Comparison of ENCODE assay signal across 13 cellular contexts in the genomic region with DNA sequence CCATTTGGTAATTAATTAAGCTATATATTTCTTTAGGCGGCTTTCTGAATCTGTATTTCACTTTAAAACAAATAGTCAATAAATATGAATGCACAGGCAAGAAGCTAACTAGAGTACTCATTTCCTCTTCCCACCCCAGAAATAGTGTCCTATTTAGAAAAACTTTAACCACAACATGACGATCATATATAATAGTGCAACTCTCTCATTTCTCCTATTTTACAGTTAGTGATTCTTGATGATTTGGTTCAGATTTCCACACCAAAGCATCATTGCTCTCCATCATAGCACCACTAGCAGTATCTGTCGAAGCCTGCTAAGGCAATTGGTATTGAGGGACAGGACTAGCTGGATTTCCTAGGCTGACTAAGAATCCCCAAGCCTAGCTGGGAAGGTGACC.
DNase-seq lines count a peak whose midpoint lies in the region; ATAC-seq lines count a peak whose summit lies in the region.
"Had no signal": no experiment of that assay in that cellular context is flagged by ENCODE, and none has a peak within 500 bp of the region (broad histone marks: within the 10 kb centered on the region; RNA-seq: fewer than 3 reads in every experiment).

No MANE protein-coding gene starts in this region.

- ATAC-seq in GM18909 (IDR thresholded peaks at IDR 0.05; ENCODE audit: poor library complexity, unreplicated experiment) (peak; percentile 97), GM21737 (IDR thresholded peaks at IDR 0.05; ENCODE audit: unreplicated experiment) (peak; percentile 93), HG03139 (IDR thresholded peaks at IDR 0.05; ENCODE audit: unreplicated experiment) (peak; percentile 90), memory B cell (ENCODE audit: low read depth) (peak; percentile 85), T-helper 17 cell (no peak)

- H3K36me3 Mint-ChIP-seq in memory B cell: no peaks in the 10 kb centered on the region
- no peaks in the 10 kb centered on the region for H3K36me3 Mint-ChIP-seq in T-helper 17 cell (ENCODE audit: low read depth)

- H3K4me1 Mint-ChIP-seq in memory B cell (peaks cover 10% of the 10 kb centered on the region), T-helper 17 cell (no peaks in the 10 kb centered on the region)

- DNase-seq in memory B cell (ENCODE audit: low spot score in 2 of 2): no peak
- DNase-seq in hepatic stellate cell (ENCODE audit: low spot score): no peak
- no peak for DNase-seq in T-helper 17 cell
- DNase-seq in NCI-H146 (lab: John Stamatoyannopoulos, UW): no peak
- no peak for DNase-seq in stimulated activated naive CD4-positive, alpha-beta T cell treated with Interleukin-2 at 50 U/mL for 16 hours (lab: John Stamatoyannopoulos, UW)
- DNase-seq: activated CD8-positive, alpha-beta memory T cell treated with anti-CD3 and anti-CD28 coated beads, Interleukin-2, amount 50 U/mL, for 48 hours; effector CD8-positive, alpha-beta T cell; head of caudate nucleus; NCI-H1436 treated with DMSO at 0.1 percent for 48 hours; stimulated activated CD4-positive, alpha-beta T cell treated with anti-CD3 and anti-CD28 coated beads, Interleukin-4, amount 100 ng/mL, for 24 hours had no signal

- H3K27me3 Mint-ChIP-seq in memory B cell (no peaks in the 10 kb centered on the region), T-helper 17 cell (no peaks in the 10 kb centered on the region)

- H3K9me3 Mint-ChIP-seq in memory B cell: peaks cover 2% of the 10 kb centered on the region

- H3K4me3 Mint-ChIP-seq in memory B cell: no peak overlapping the region
- no peak overlapping the region for H3K4me3 Mint-ChIP-seq in T-helper 17 cell

- H3K9me3 ChIP-seq in T-helper 17 cell (ENCODE audit: control insufficient read depth, low read length, poor library complexity, severe bottlenecking): no peaks in the 10 kb centered on the region

- H3K27ac Mint-ChIP-seq in memory B cell (no peak overlapping the region), T-helper 17 cell (no peak overlapping the region)
